ENCODE assay signal across 19 cellular contexts in the genomic region with DNA sequence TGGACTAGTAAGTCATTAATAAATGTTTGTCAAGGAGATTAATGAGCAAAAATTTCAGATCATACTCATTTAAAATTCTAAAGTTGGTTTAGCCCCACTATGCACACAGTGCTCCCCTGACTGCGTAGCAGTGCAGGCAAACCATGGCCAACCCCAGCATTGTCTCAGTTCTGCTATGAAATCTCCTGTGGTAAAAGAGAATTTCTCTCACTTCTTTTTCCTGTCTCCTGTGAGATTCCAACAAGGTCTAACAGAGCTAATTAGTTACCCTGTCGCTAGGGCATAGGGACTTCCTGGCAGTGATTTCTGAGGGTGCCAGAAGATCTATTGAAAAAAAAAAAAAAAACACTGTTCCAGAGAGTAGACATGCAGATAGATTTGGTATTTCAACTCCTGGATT.
"Had no signal": no experiment of that assay in that cellular context is flagged by ENCODE, and none has a peak within 500 bp of the region (broad histone marks: within the 10 kb centered on the region; RNA-seq: fewer than 3 reads in every experiment).

No MANE protein-coding gene starts in this region.

- H3K4me3 Mint-ChIP-seq: activated B cell treated with CpG ODN at 0.5 μM for 24 hours; activated CD4-positive, alpha-beta memory T cell treated with anti-CD3 and anti-CD28 coated beads, Interleukin-2, amount 10 ng/mL, durations not matched to agents 7 days and 5 days; activated CD8-positive, alpha-beta memory T cell treated with anti-CD3 and anti-CD28 coated beads, Interleukin-2, amount 10 ng/mL, durations not matched to agents 7 days and 5 days; activated naive CD8-positive, alpha-beta T cell treated with anti-CD3 and anti-CD28 coated beads for 36 hours; central memory CD8-positive, alpha-beta T cell; naive thymus-derived CD8-positive, alpha-beta T cell; T-helper 2 cell treated with Interferon-gamma antibody and Interleukin-4, amounts not matched to agents 5 μg/mL and 100 μg/mL, for 36 hours had no signal

- H3K9me3 Mint-ChIP-seq: activated B cell treated with CpG ODN at 0.5 μM for 24 hours; activated CD4-positive, alpha-beta memory T cell treated with anti-CD3 and anti-CD28 coated beads, Interleukin-2, amount 10 ng/mL, durations not matched to agents 7 days and 5 days; activated naive CD8-positive, alpha-beta T cell treated with anti-CD3 and anti-CD28 coated beads for 36 hours; T-helper 2 cell treated with Interferon-gamma antibody and Interleukin-4, amounts not matched to agents 5 μg/mL and 100 μg/mL, for 36 hours had no signal

- DNase-seq: activated B cell treated with CpG ODN at 0.5 μM for 24 hours; activated CD4-positive, alpha-beta memory T cell treated with anti-CD3 and anti-CD28 coated beads, Interleukin-2, amount 10 ng/mL, durations not matched to agents 7 days and 5 days; activated CD4-positive, alpha-beta T cell treated with anti-CD3 and anti-CD28 coated beads for 4 hours; activated CD8-positive, alpha-beta memory T cell treated with anti-CD3 and anti-CD28 coated beads, Interleukin-2, amount 10 ng/mL, durations not matched to agents 7 days and 5 days; activated naive CD8-positive, alpha-beta T cell treated with anti-CD3 and anti-CD28 coated beads for 36 hours; amniotic stem cell; cortex of kidney; effector CD4-positive, alpha-beta T cell; esophagus squamous epithelium; heart right ventricle; left cardiac atrium; mesenchymal stem cell; naive thymus-derived CD8-positive, alpha-beta T cell; nucleus accumbens; stimulated activated CD8-positive, alpha-beta memory T cell treated with anti-CD3 and anti-CD28 coated beads, Interleukin-4, amount 100 ng/mL, for 48 hours; stimulated activated naive CD4-positive, alpha-beta T cell; tibial artery had no signal

- H3K36me3 ChIP-seq: esophagus squamous epithelium, heart right ventricle, tibial artery had no signal

- H3K27me3 ChIP-seq: esophagus squamous epithelium, heart right ventricle, tibial artery had no signal

- H3K27me3 Mint-ChIP-seq: activated B cell treated with CpG ODN at 0.5 μM for 24 hours; activated CD4-positive, alpha-beta memory T cell treated with anti-CD3 and anti-CD28 coated beads, Interleukin-2, amount 10 ng/mL, durations not matched to agents 7 days and 5 days; activated CD8-positive, alpha-beta memory T cell treated with anti-CD3 and anti-CD28 coated beads, Interleukin-2, amount 10 ng/mL, durations not matched to agents 7 days and 5 days; activated naive CD8-positive, alpha-beta T cell treated with anti-CD3 and anti-CD28 coated beads for 36 hours; central memory CD8-positive, alpha-beta T cell had no signal

- H3K36me3 Mint-ChIP-seq: activated CD8-positive, alpha-beta memory T cell treated with anti-CD3 and anti-CD28 coated beads, Interleukin-2, amount 10 ng/mL, durations not matched to agents 7 days and 5 days; activated naive CD8-positive, alpha-beta T cell treated with anti-CD3 and anti-CD28 coated beads for 36 hours; naive thymus-derived CD8-positive, alpha-beta T cell had no signal

- H3K9me3 ChIP-seq: esophagus squamous epithelium, heart right ventricle, tibial artery had no signal

- H3K4me3 ChIP-seq: esophagus squamous epithelium, heart right ventricle, tibial artery had no signal

- H3K4me1 ChIP-seq: esophagus squamous epithelium, heart right ventricle, tibial artery had no signal

- H3K27ac ChIP-seq: esophagus squamous epithelium, heart right ventricle, tibial artery had no signal

- H3K27ac Mint-ChIP-seq: activated B cell treated with CpG ODN at 0.5 μM for 24 hours; activated CD4-positive, alpha-beta memory T cell treated with anti-CD3 and anti-CD28 coated beads, Interleukin-2, amount 10 ng/mL, durations not matched to agents 7 days and 5 days; activated CD8-positive, alpha-beta memory T cell treated with anti-CD3 and anti-CD28 coated beads, Interleukin-2, amount 10 ng/mL, durations not matched to agents 7 days and 5 days; activated naive CD8-positive, alpha-beta T cell treated with anti-CD3 and anti-CD28 coated beads for 36 hours; T-helper 2 cell treated with Interferon-gamma antibody and Interleukin-4, amounts not matched to agents 5 μg/mL and 100 μg/mL, for 36 hours had no signal

- H3K4me1 Mint-ChIP-seq: activated B cell treated with CpG ODN at 0.5 μM for 24 hours; activated CD4-positive, alpha-beta memory T cell treated with anti-CD3 and anti-CD28 coated beads, Interleukin-2, amount 10 ng/mL, durations not matched to agents 7 days and 5 days; activated CD8-positive, alpha-beta memory T cell treated with anti-CD3 and anti-CD28 coated beads, Interleukin-2, amount 10 ng/mL, durations not matched to agents 7 days and 5 days; activated naive CD8-positive, alpha-beta T cell treated with anti-CD3 and anti-CD28 coated beads for 36 hours; central memory CD8-positive, alpha-beta T cell; naive thymus-derived CD8-positive, alpha-beta T cell had no signal
